9 cellular contexts compared by ENCODE assay signal in genomic region chr19:7013678-7014077, GRCh38. TPM values are rescaled to one million over a fixed set of nuclear protein-coding genes. Genes with fewer than 3 reads are reported as not detected.
DNase-seq lines count a peak whose midpoint lies in the region; ATAC-seq, FAIRE-seq and TF ChIP-seq lines count a peak whose summit lies in the region.
"Had no signal": no experiment of that assay in that cellular context is flagged by ENCODE, and none has a peak within 500 bp of the region (broad histone marks: within the 10 kb centered on the region; RNA-seq: fewer than 3 reads in every experiment).

No MANE protein-coding gene starts in this region.

- H3K9me3 ChIP-seq in GM12878 (replicated peaks; ENCODE audit: control insufficient read depth, insufficient read depth, low read length) = no peaks in the 10 kb centered on the region; the same call in 1 of the 3 replicates

- H3K9ac ChIP-seq in GM12878 (ENCODE audit: control insufficient read depth, insufficient read depth, low read length) = no peak overlapping the region

- RAD21 ChIA-PET in GM12878 (lab: Charles Lee; ENCODE audit: unreplicated experiment) = interaction anchor here (1.2 to 2.8 kb wide), 2 partner anchors 16 to 55 kb away, joined by 3 to 9 read pairs; partner anchors contain the start of gene ZNF557

- TF ChIP-seq CTCF in GM12878 (IDR thresholded peaks at IDR 0.05 in 2 of 3, conservative IDR thresholded peaks at IDR 0.05 in 1 of 3; ENCODE audit: control insufficient read depth in 2 of 3, extremely low read depth in 1 of 3, insufficient read depth in 1 of 3, low read depth in 3 of 3, low read length in 3 of 3) = no peak

- H3K4me3 ChIP-seq in GM12878 = no peak overlapping the region

- peaks cover 16% of the 10 kb centered on the region for H3K4me1 ChIP-seq in GM12878 (ENCODE audit: control insufficient read depth, insufficient read depth, low read length)

- POLR2A ChIA-PET in GM12878 (lab: Charles Lee) = interaction anchor here (1.0 to 1.6 kb wide), 3 partner anchors 25 to 55 kb away, joined by 3 to 4 read pairs (median 3); partner anchors contain the start of gene ZNF557

- peak; percentile 77 to 85; a peak in 2 of 4 replicates for TF ChIP-seq EP300 in GM12878 (IDR thresholded peaks at IDR 0.05; ENCODE audit: borderline replicate concordance in 1 of 2, control insufficient read depth in 1 of 2, low read depth in 2 of 2, low read length in 2 of 2)

- no peak for FAIRE-seq in GM12878 (lab: Jason Lieb, UNC)
- FAIRE-seq: D721Med had no signal

- in situ Hi-C loops in GM12878 (cut with MboI) = loop anchor here (5.0 kb wide), 1 partner anchor 64 kb away; no protein-coding TSS in a partner anchor

- no peak for TF ChIP-seq POLR2A in GM12878 (IDR thresholded peaks at IDR 0.05; ENCODE audit: low read depth, low read length)

- no peaks in the 10 kb centered on the region for H3K79me2 ChIP-seq in GM12878 (ENCODE audit: control insufficient read depth, insufficient read depth, low read length)

- SMC1A ChIA-PET in GM12878 (lab: Charles Lee; ENCODE audit: uncharacterized antibody, unreplicated experiment) = interaction anchor here (1.5 kb wide), 1 partner anchor 17 kb away, joined by 7 read pairs; no protein-coding TSS in a partner anchor

- no peaks in the 10 kb centered on the region for H3K36me3 ChIP-seq in GM12878 (ENCODE audit: control insufficient read depth in 2 of 2, insufficient read depth in 2 of 2, low read length in 1 of 2)

- CTCF ChIA-PET in GM12878 (lab: Yijun Ruan, JAX) = interaction anchor here (1.1 kb wide), 1 partner anchor 16 kb away, joined by 3 read pairs; no protein-coding TSS in a partner anchor

- H3K27me3 ChIP-seq in GM12878 (replicated peaks in 1 of 2; ENCODE audit: control insufficient read depth in 2 of 2, insufficient read depth in 2 of 2, low read length in 1 of 2) = no peaks in the 10 kb centered on the region

- peak; percentile 70 for ATAC-seq in GM12878
- ATAC-seq in GM21786 (IDR thresholded peaks at IDR 0.05; ENCODE audit: unreplicated experiment) = no peak

- H4K20me1 ChIP-seq in GM12878 (ENCODE audit: control insufficient read depth, insufficient read depth) = no peaks in the 10 kb centered on the region

- 25% methylated on average over 4 of the region's 4 CpGs for WGBS in GM12878 (ENCODE audit: insufficient coverage, insufficient replicate concordance, low lambda C conversion rate, missing lambda C conversion rate)

- no TSS peak for BruUV-seq in GM12878 (replicated peaks; lab: Mats Ljungman, UMichigan)

- no peak overlapping the region for H2AFZ ChIP-seq in GM12878 (ENCODE audit: control insufficient read depth, low read depth, low read length)

- H3K27ac ChIP-seq in GM12878 (ENCODE audit: control insufficient read depth, insufficient read depth) = no peak overlapping the region; the same call in 1 of the 2 replicates

- H3K4me2 ChIP-seq in GM12878 (ENCODE audit: control insufficient read depth, insufficient read depth) = no peak overlapping the region

- DNase-seq in Ammon's horn (ENCODE audit: low spot score) (peak; percentile 70), HUDEP-2 (lab: John Stamatoyannopoulos, UW; ENCODE audit: unreplicated experiment in 76 of 76) (peak in 47 of 76 experiments; percentile 4 to 80 (median 50)), GM12878 (ENCODE audit: low read depth, low spot score) (peak; percentile 68), AG08395 (ENCODE audit: low spot score) (no peak), AML-193 (lab: John Stamatoyannopoulos, UW) (no peak)

- TF ChIP-seq RAD21 in GM12878 (IDR thresholded peaks at IDR 0.05; ENCODE audit: insufficient read depth, low read depth, low read length) = no peak

- intact Hi-C loops in GM12878 (cut with micrococcal nuclease; ENCODE audit: unreplicated experiment) = no loop called here

RNA-seq across cellular contexts. Expression of gene MBD3L2B, which starts 7.6 kb away (rescaled TPM):
- not detected in 2 replicates for total RNA-seq in GM12878 (2013; cell fraction: nucleolus; rRNA removed)
- total RNA-seq in GM12878 (2014; rRNA removed) (not detected in 2 replicates), GM12878 (2014; rRNA removed; fragmentation: Illumina TruSeq; extraction: Trizol) (not detected in 2 replicates), GM12878 (2021) (not detected in 2 replicates)
- polyA plus RNA-seq in GM12878 (2011; ENCODE audit: low read depth) = not detected
- polyA plus RNA-seq in GM12878 (2011; rRNA removed) (0.10 TPM in 1 of 2 replicates, not detected in the other), GM12878 (2014; fragmentation: Illumina TruSeq; extraction: Trizol) (not detected in 2 replicates), GM12878 (2014; fragmentation: Nextera tagmentation; extraction: Ambion mirVana) (not detected), GM12878 (2014; rRNA removed) (not detected in 2 replicates), GM12878 (2016; fragmentation: Nextera tagmentation; extraction: Ambion mirVana) (not detected)
- polyA plus RNA-seq in GM12878 (2011; cell fraction: cytosol; rRNA removed) = not detected in 2 replicates
- 0.16 TPM in 1 of 2 replicates, not detected in the other for polyA plus RNA-seq in GM12878 (2011; cell fraction: nucleus; rRNA removed)
- not detected in 2 replicates for polyA plus RNA-seq in GM12878 (2012)
- polyA minus RNA-seq in GM12878 (2011; rRNA and poly(A)+ RNA removed) = not detected in 2 replicates
- polyA minus RNA-seq in GM12878 (2011; cell fraction: cytosol; rRNA and poly(A)+ RNA removed) = not detected in 2 replicates
- polyA minus RNA-seq in GM12878 (2011; cell fraction: nucleus; rRNA and poly(A)+ RNA removed) = not detected in 2 replicates
- total RNA-seq: activated CD8-positive, alpha-beta memory T cell treated with anti-CD3 and anti-CD28 coated beads for 36 hours; NCI-H460 had no signal

RNA-seq across cellular contexts. Expression of gene MBD3L5, which starts 16.7 kb away (rescaled TPM):
- not detected in 2 replicates for total RNA-seq in GM12878 (2013; cell fraction: nucleolus; rRNA removed)
- total RNA-seq in GM12878 (2014; rRNA removed) (not detected in 2 replicates), GM12878 (2014; rRNA removed; fragmentation: Illumina TruSeq; extraction: Trizol) (not detected in 2 replicates), GM12878 (2021) (not detected in 2 replicates)
- polyA plus RNA-seq in GM12878 (2011; ENCODE audit: low read depth) = not detected
- polyA plus RNA-seq in GM12878 (2011; rRNA removed) (not detected in 2 replicates), GM12878 (2014; fragmentation: Illumina TruSeq; extraction: Trizol) (not detected in 2 replicates), GM12878 (2014; fragmentation: Nextera tagmentation; extraction: Ambion mirVana) (not detected), GM12878 (2014; rRNA removed) (not detected in 2 replicates), GM12878 (2016; fragmentation: Nextera tagmentation; extraction: Ambion mirVana) (not detected)
- polyA plus RNA-seq in GM12878 (2011; cell fraction: cytosol; rRNA removed) = not detected in 2 replicates
- polyA plus RNA-seq in GM12878 (2011; cell fraction: nucleus; rRNA removed) = not detected in 2 replicates
- not detected in 2 replicates for polyA plus RNA-seq in GM12878 (2012)
- not detected in 2 replicates for polyA minus RNA-seq in GM12878 (2011; rRNA and poly(A)+ RNA removed)
- not detected in 2 replicates for polyA minus RNA-seq in GM12878 (2011; cell fraction: cytosol; rRNA and poly(A)+ RNA removed)
- not detected in 2 replicates for polyA minus RNA-seq in GM12878 (2011; cell fraction: nucleus; rRNA and poly(A)+ RNA removed)
- total RNA-seq: activated CD8-positive, alpha-beta memory T cell treated with anti-CD3 and anti-CD28 coated beads for 36 hours; NCI-H460 had no signal

RNA-seq across cellular contexts. Expression of gene MBD3L4, which starts 26.3 kb away (rescaled TPM):
- not detected in 2 replicates for total RNA-seq in GM12878 (2013; cell fraction: nucleolus; rRNA removed)
- total RNA-seq in GM12878 (2014; rRNA removed) (not detected in 2 replicates), GM12878 (2014; rRNA removed; fragmentation: Illumina TruSeq; extraction: Trizol) (not detected in 2 replicates), GM12878 (2021) (not detected in 2 replicates)
- polyA plus RNA-seq in GM12878 (2011; ENCODE audit: low read depth) = not detected
- polyA plus RNA-seq in GM12878 (2011; rRNA removed) (not detected in 2 replicates), GM12878 (2014; fragmentation: Illumina TruSeq; extraction: Trizol) (not detected in 2 replicates), GM12878 (2014; fragmentation: Nextera tagmentation; extraction: Ambion mirVana) (not detected), GM12878 (2014; rRNA removed) (not detected in 2 replicates), GM12878 (2016; fragmentation: Nextera tagmentation; extraction: Ambion mirVana) (not detected)
- polyA plus RNA-seq in GM12878 (2011; cell fraction: cytosol; rRNA removed) = not detected in 2 replicates
- not detected in 2 replicates for polyA plus RNA-seq in GM12878 (2011; cell fraction: nucleus; rRNA removed)
- polyA plus RNA-seq in GM12878 (2012) = not detected in 2 replicates
- not detected in 2 replicates for polyA minus RNA-seq in GM12878 (2011; rRNA and poly(A)+ RNA removed)
- polyA minus RNA-seq in GM12878 (2011; cell fraction: cytosol; rRNA and poly(A)+ RNA removed) = not detected in 2 replicates
- not detected in 2 replicates for polyA minus RNA-seq in GM12878 (2011; cell fraction: nucleus; rRNA and poly(A)+ RNA removed)
- total RNA-seq: activated CD8-positive, alpha-beta memory T cell treated with anti-CD3 and anti-CD28 coated beads for 36 hours; NCI-H460 had no signal

RNA-seq across cellular contexts. Expression of gene MBD3L2, which starts 35.4 kb away (rescaled TPM):
- total RNA-seq in GM12878 (2013; cell fraction: nucleolus; rRNA removed) = not detected in 2 replicates
- total RNA-seq in GM12878 (2014; rRNA removed) (not detected in 2 replicates), GM12878 (2014; rRNA removed; fragmentation: Illumina TruSeq; extraction: Trizol) (not detected in 2 replicates), GM12878 (2021) (not detected in 2 replicates)
- polyA plus RNA-seq in GM12878 (2011; ENCODE audit: low read depth) = not detected
- polyA plus RNA-seq in GM12878 (2011; rRNA removed) (not detected in 2 replicates), GM12878 (2014; fragmentation: Illumina TruSeq; extraction: Trizol) (not detected in 2 replicates), GM12878 (2014; fragmentation: Nextera tagmentation; extraction: Ambion mirVana) (not detected), GM12878 (2014; rRNA removed) (not detected in 2 replicates), GM12878 (2016; fragmentation: Nextera tagmentation; extraction: Ambion mirVana) (not detected)
- not detected in 2 replicates for polyA plus RNA-seq in GM12878 (2011; cell fraction: cytosol; rRNA removed)
- polyA plus RNA-seq in GM12878 (2011; cell fraction: nucleus; rRNA removed) = not detected in 2 replicates
- polyA plus RNA-seq in GM12878 (2012) = not detected in 2 replicates
- polyA minus RNA-seq in GM12878 (2011; rRNA and poly(A)+ RNA removed) = not detected in 2 replicates
- not detected in 2 replicates for polyA minus RNA-seq in GM12878 (2011; cell fraction: cytosol; rRNA and poly(A)+ RNA removed)
- polyA minus RNA-seq in GM12878 (2011; cell fraction: nucleus; rRNA and poly(A)+ RNA removed) = not detected in 2 replicates
- total RNA-seq: activated CD8-positive, alpha-beta memory T cell treated with anti-CD3 and anti-CD28 coated beads for 36 hours; NCI-H460 had no signal

RNA-seq across cellular contexts. Expression of gene MBD3L3, which starts 44.8 kb away (rescaled TPM):
- total RNA-seq in GM12878 (2013; cell fraction: nucleolus; rRNA removed) = not detected in 2 replicates
- total RNA-seq in GM12878 (2014; rRNA removed) = not detected in 2 replicates
- not detected in 2 replicates for total RNA-seq in GM12878 (2014; rRNA removed; fragmentation: Illumina TruSeq; extraction: Trizol)
- not detected in 2 replicates for total RNA-seq in GM12878 (2021)
- polyA plus RNA-seq in GM12878 (2011; ENCODE audit: low read depth) = not detected
- not detected in 2 replicates for polyA plus RNA-seq in GM12878 (2011; rRNA removed)
- not detected in 2 replicates for polyA plus RNA-seq in GM12878 (2011; cell fraction: cytosol; rRNA removed)
- not detected in 2 replicates for polyA plus RNA-seq in GM12878 (2011; cell fraction: nucleus; rRNA removed)
- not detected in 2 replicates for polyA plus RNA-seq in GM12878 (2012)
- polyA plus RNA-seq in GM12878 (2014; fragmentation: Illumina TruSeq; extraction: Trizol) = not detected in 2 replicates
- not detected for polyA plus RNA-seq in GM12878 (2014; fragmentation: Nextera tagmentation; extraction: Ambion mirVana)
- not detected in 2 replicates for polyA plus RNA-seq in GM12878 (2014; rRNA removed)
- not detected for polyA plus RNA-seq in GM12878 (2016; fragmentation: Nextera tagmentation; extraction: Ambion mirVana)
- not detected in 2 replicates for polyA minus RNA-seq in GM12878 (2011; rRNA and poly(A)+ RNA removed)
- not detected in 2 replicates for polyA minus RNA-seq in GM12878 (2011; cell fraction: cytosol; rRNA and poly(A)+ RNA removed)
- polyA minus RNA-seq in GM12878 (2011; cell fraction: nucleus; rRNA and poly(A)+ RNA removed) = not detected in 2 replicates
- total RNA-seq: activated CD8-positive, alpha-beta memory T cell treated with anti-CD3 and anti-CD28 coated beads for 36 hours; NCI-H460 had no signal

Comparison
In these comparisons a context has a peak if more than half of its experiments do, and no peak if none do; other contexts are left out.
1. DNase-seq: peak in Ammon's horn (single experiment), HUDEP-2 (47 of 76) and GM12878 (single experiment); none in AG08395 (single experiment) and AML-193 (0 of 2).